ENCODE assay signal across 17 cellular contexts in genomic region chr18:48837676-48838075, GRCh38.
DNase-seq lines count a peak whose midpoint lies in the region; ATAC-seq and TF ChIP-seq lines count a peak whose summit lies in the region.
"Had no signal": no experiment of that assay in that cellular context is flagged by ENCODE, and none has a peak within 500 bp of the region (broad histone marks: within the 10 kb centered on the region; RNA-seq: fewer than 3 reads in every experiment).

No MANE protein-coding gene starts in this region.

- ATAC-seq in GM21390 (IDR thresholded peaks at IDR 0.05; ENCODE audit: unreplicated experiment) = no peak
- ATAC-seq: activated CD8-positive, alpha-beta memory T cell treated with anti-CD3 and anti-CD28 coated beads, Interleukin-2, amount 10 ng/mL, durations not matched to agents 7 days and 5 days had no signal

- H2AFZ ChIP-seq in neural progenitor cell (replicated peaks) = no peak overlapping the region

- no peak overlapping the region for H3K4me2 ChIP-seq in neural progenitor cell

- peak overlapping the region; percentile 21 for H3K27ac ChIP-seq in AG04450 (ENCODE audit: low read depth, low read length)
- H3K27ac ChIP-seq in CD4-positive, alpha-beta memory T cell (ENCODE audit: low read depth, low read length) = no peak overlapping the region
- H3K27ac ChIP-seq in ascending aorta = peak overlapping the region; percentile 38 to 83
- no peak overlapping the region for H3K27ac ChIP-seq in neural progenitor cell

- H3K36me3 Mint-ChIP-seq in CD4-positive, alpha-beta memory T cell = peaks cover 0 to 1% of the 10 kb centered on the region in 2 donors
- H3K36me3 Mint-ChIP-seq in neural progenitor cell = no peaks in the 10 kb centered on the region
- H3K36me3 Mint-ChIP-seq: activated CD8-positive, alpha-beta memory T cell treated with anti-CD3 and anti-CD28 coated beads, Interleukin-2, amount 10 ng/mL, durations not matched to agents 7 days and 5 days had no signal

- no peaks in the 10 kb centered on the region for H3K36me3 ChIP-seq in CD4-positive, alpha-beta memory T cell (ENCODE audit: insufficient read depth, low read length)
- no peaks in the 10 kb centered on the region for H3K36me3 ChIP-seq in ascending aorta
- no peaks in the 10 kb centered on the region for H3K36me3 ChIP-seq in neural progenitor cell

- H3K9ac ChIP-seq in neural progenitor cell = no peak overlapping the region

- H3K4me1 ChIP-seq in CD4-positive, alpha-beta memory T cell (ENCODE audit: insufficient read depth, low read length) = peaks cover 100% of the 10 kb centered on the region
- H3K4me1 ChIP-seq in ascending aorta (peaks cover 4 to 53% of the 10 kb centered on the region in 2 donors), neural progenitor cell (peaks cover 34% of the 10 kb centered on the region)

- no peak overlapping the region for H3K4me3 ChIP-seq in AG04450 (ENCODE audit: low read depth, low read length)
- no peak overlapping the region for H3K4me3 ChIP-seq in CD4-positive, alpha-beta memory T cell (ENCODE audit: low read length in 2 of 2)
- no peak overlapping the region for H3K4me3 ChIP-seq in ascending aorta
- no peak overlapping the region for H3K4me3 ChIP-seq in neural progenitor cell

- TF ChIP-seq CTCF in AG04450 (IDR thresholded peaks at IDR 0.05; ENCODE audit: low read depth, low read length) = no peak
- TF ChIP-seq CTCF in ascending aorta (IDR thresholded peaks at IDR 0.05) = no peak
- no peak for TF ChIP-seq CTCF in neural progenitor cell (IDR thresholded peaks at IDR 0.05)

- H3K27me3 ChIP-seq in AG04450 (ENCODE audit: control insufficient read depth, insufficient read depth, low read length) (no peaks in the 10 kb centered on the region), ascending aorta (no peaks in the 10 kb centered on the region), neural progenitor cell (no peaks in the 10 kb centered on the region)
- H3K27me3 ChIP-seq in CD4-positive, alpha-beta memory T cell (ENCODE audit: insufficient read depth, low read length) = no peaks in the 10 kb centered on the region

- CTCF ChIA-PET in AG04450 (lab: Charles Lee) = no interaction called here
- CTCF ChIA-PET in CD4-positive, alpha-beta memory T cell (lab: Charles Lee; ENCODE audit: partially characterized antibody) = no interaction called here

- no peaks in the 10 kb centered on the region for H3K79me2 ChIP-seq in neural progenitor cell (ENCODE audit: low read depth)

- H3F3A ChIP-seq in neural progenitor cell (ENCODE audit: low read depth) = no peaks in the 10 kb centered on the region

- H3K4me3 Mint-ChIP-seq in CD4-positive, alpha-beta memory T cell = peak overlapping the region in 3 of 8 donors; percentile 32 to 65 (median 47)
- no peak overlapping the region for H3K4me3 Mint-ChIP-seq in neural progenitor cell
- H3K4me3 Mint-ChIP-seq: activated CD8-positive, alpha-beta memory T cell treated with anti-CD3 and anti-CD28 coated beads, Interleukin-2, amount 10 ng/mL, durations not matched to agents 7 days and 5 days; endodermal cell; neural crest cell; stimulated activated naive CD8-positive, alpha-beta T cell treated with anti-CD3 and anti-CD28 coated beads, Interleukin-15, Interleukin-2, amounts not matched to agents 100 ng/mL and 50 ng/mL, for 24 hours had no signal

- POLR2A ChIA-PET in AG04450 (lab: Yijun Ruan, JAX) = no interaction called here
- POLR2A ChIA-PET in CD4-positive, alpha-beta memory T cell (lab: Charles Lee; ENCODE audit: partially characterized antibody) = no interaction called here

- intact Hi-C loops in CD4-positive, alpha-beta memory T cell (cut with micrococcal nuclease) = no loop called here
- intact Hi-C loops in ascending aorta (cut with DNase I) = no loop called here

- H3K9me3 ChIP-seq in AG04450 (ENCODE audit: control insufficient read depth, insufficient read depth, low read length) (no peaks in the 10 kb centered on the region; the same call in 1 of the 2 replicates), ascending aorta (no peaks in the 10 kb centered on the region), neural progenitor cell (ENCODE audit: low read depth) (no peaks in the 10 kb centered on the region)
- no peaks in the 10 kb centered on the region for H3K9me3 ChIP-seq in CD4-positive, alpha-beta memory T cell (ENCODE audit: control insufficient read depth in 1 of 2, low read length in 2 of 2)

- no peaks in the 10 kb centered on the region for H3K27me3 Mint-ChIP-seq in CD4-positive, alpha-beta memory T cell
- peaks cover 6% of the 10 kb centered on the region for H3K27me3 Mint-ChIP-seq in neural progenitor cell (ENCODE audit: insufficient read depth, low read depth)
- H3K27me3 Mint-ChIP-seq: activated CD8-positive, alpha-beta memory T cell treated with anti-CD3 and anti-CD28 coated beads, Interleukin-2, amount 10 ng/mL, durations not matched to agents 7 days and 5 days; stimulated activated naive CD8-positive, alpha-beta T cell treated with anti-CD3 and anti-CD28 coated beads, Interleukin-15, Interleukin-2, amounts not matched to agents 100 ng/mL and 50 ng/mL, for 24 hours had no signal

- H3K4me1 Mint-ChIP-seq in CD4-positive, alpha-beta memory T cell = peaks cover 70 to 98% (median 85%) of the 10 kb centered on the region in 4 donors
- peaks cover 88% of the 10 kb centered on the region for H3K4me1 Mint-ChIP-seq in neural progenitor cell

- H4K20me1 ChIP-seq in neural progenitor cell (ENCODE audit: low read depth) = no peaks in the 10 kb centered on the region

- DNase-seq in AG04450 (ENCODE audit: low read depth, low spot score) (no peak), ascending aorta (ENCODE audit: low spot score in 2 of 2) (no peak), neural progenitor cell (ENCODE audit: low spot score) (no peak), NOMO-1 (lab: John Stamatoyannopoulos, UW; ENCODE audit: unreplicated experiment in 2 of 2) (no peak)
- no peak for DNase-seq in CD4-positive, alpha-beta memory T cell
- no peak for DNase-seq in stimulated activated CD4-positive, alpha-beta T cell treated with anti-CD3 and anti-CD28 coated beads, Interleukin-15, amount 100 ng/mL, for 24 hours
- DNase-seq: activated CD8-positive, alpha-beta memory T cell treated with anti-CD3 and anti-CD28 coated beads, Interleukin-2, amount 10 ng/mL, durations not matched to agents 7 days and 5 days; endodermal cell; KBM-7; MV-4-11; NCI-H187 treated with DMSO at 0.1 percent for 48 hours; retina; SHP77; T-helper 9 cell had no signal

- peaks cover 0 to 2% (median 0%) of the 10 kb centered on the region in 8 donors for H3K9me3 Mint-ChIP-seq in CD4-positive, alpha-beta memory T cell
- no peaks in the 10 kb centered on the region for H3K9me3 Mint-ChIP-seq in neural progenitor cell
- H3K9me3 Mint-ChIP-seq: endodermal cell; neural crest cell; stimulated activated naive CD8-positive, alpha-beta T cell treated with anti-CD3 and anti-CD28 coated beads, Interleukin-15, Interleukin-2, amounts not matched to agents 100 ng/mL and 50 ng/mL, for 24 hours had no signal

- peak overlapping the region; percentile 38 to 97 (median 91) for H3K27ac Mint-ChIP-seq in CD4-positive, alpha-beta memory T cell
- peak overlapping the region; percentile 94 for H3K27ac Mint-ChIP-seq in neural progenitor cell
- H3K27ac Mint-ChIP-seq: activated CD8-positive, alpha-beta memory T cell treated with anti-CD3 and anti-CD28 coated beads, Interleukin-2, amount 10 ng/mL, durations not matched to agents 7 days and 5 days; endodermal cell had no signal

Comparison
In these comparisons a context has a peak if more than half of its experiments do, and no peak if none do; other contexts are left out.
1. H3K27ac ChIP-seq: peak in AG04450 (single experiment) and ascending aorta (2 of 2); none in CD4-positive, alpha-beta memory T cell (single experiment) and neural progenitor cell (single experiment).